Comparison of ENCODE assay signal across 18 cellular contexts in the genomic region with DNA sequence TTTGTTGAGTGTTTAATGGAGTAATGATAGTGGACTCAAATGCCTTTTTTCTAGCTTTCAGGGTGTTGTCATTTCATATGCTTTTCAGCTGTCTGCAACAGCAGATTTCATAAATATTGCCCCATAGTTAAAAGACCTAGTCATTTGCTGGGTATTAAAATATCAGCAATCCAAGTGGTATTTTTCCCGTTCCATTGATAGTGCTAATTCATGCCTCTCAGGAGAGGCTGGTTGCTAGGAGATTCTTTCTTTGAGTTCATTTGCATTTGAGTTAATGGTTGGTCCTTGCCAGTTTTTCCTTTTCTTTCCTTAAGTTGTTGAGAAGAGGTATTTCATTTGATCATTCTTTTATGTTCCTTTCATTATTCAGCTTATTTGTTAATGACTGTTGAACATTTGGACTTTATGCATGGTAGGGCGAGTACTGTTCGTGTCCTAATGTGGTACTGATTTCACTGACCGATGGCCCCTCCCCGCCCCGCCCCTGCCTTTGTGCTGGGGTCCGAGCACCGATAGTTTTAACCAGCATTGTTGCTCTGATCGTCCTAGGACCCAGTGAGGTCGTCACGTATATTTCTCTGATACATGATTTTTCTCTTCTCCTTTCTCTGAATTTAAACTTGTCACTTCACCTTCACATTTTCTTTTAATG.
A peak's percentile ranks its signal among the peaks of the same experiment; 100 is the strongest.
DNase-seq lines count a peak whose midpoint lies in the region; ATAC-seq and TF ChIP-seq lines count a peak whose summit lies in the region.
"Had no signal": no experiment of that assay in that cellular context is flagged by ENCODE, and none has a peak within 500 bp of the region (broad histone marks: within the 10 kb centered on the region; RNA-seq: fewer than 3 reads in every experiment).

No MANE protein-coding gene starts in this region.

- no peaks in the 10 kb centered on the region for H3K27me3 ChIP-seq in GM23338 (ENCODE audit: insufficient read depth)
- H3K27me3 ChIP-seq: esophagus squamous epithelium, upper lobe of right lung had no signal

- H3K36me3 Mint-ChIP-seq in GM23338 (ENCODE audit: low read depth), result no peaks in the 10 kb centered on the region
- H3K36me3 Mint-ChIP-seq in nephron progenitor cell (ENCODE audit: low read depth), result no peaks in the 10 kb centered on the region
- H3K36me3 Mint-ChIP-seq: stimulated activated naive B cell treated with anti-CD40 and anti-IgM and Interleukin-4, amounts not matched to agents 10 μg/mL and 1 μg/mL and 100 μg/mL, for 72 hours had no signal

- H3K27ac Mint-ChIP-seq in GM23338, result no peak overlapping the region
- no peak overlapping the region for H3K27ac Mint-ChIP-seq in nephron progenitor cell
- H3K27ac Mint-ChIP-seq: activated T-cell treated with anti-CD3 and anti-CD28 coated beads, Interleukin-2, amount 50 U/mL, for 24 hours; CD14-positive monocyte; stimulated activated naive B cell treated with anti-CD40 and anti-IgM and Interleukin-4, amounts not matched to agents 10 μg/mL and 1 μg/mL and 100 μg/mL, for 72 hours had no signal

- peaks cover 61% of the 10 kb centered on the region for H3K4me1 ChIP-seq in GM23338 (ENCODE audit: insufficient read depth)

- H3K27ac ChIP-seq in GM23338 (ENCODE audit: low read depth), result peak overlapping the region; percentile 72; the same call in 1 of the 2 replicates
- H3K27ac ChIP-seq: esophagus squamous epithelium, upper lobe of right lung had no signal

- ATAC-seq in GM23338, result peak; percentile 57
- ATAC-seq: stimulated activated naive B cell treated with anti-CD40 and anti-IgM and Interleukin-4, amounts not matched to agents 10 μg/mL and 1 μg/mL and 100 μg/mL, for 72 hours; upper lobe of right lung had no signal

- TF ChIP-seq CTCF in GM23338 (conservative IDR thresholded peaks at IDR 0.05; ENCODE audit: low read depth in 2 of 2) (no peak), fibroblast of villous mesenchyme (IDR thresholded peaks at IDR 0.05; ENCODE audit: insufficient read depth, low read depth, low read length) (no peak), nephron progenitor cell (IDR thresholded peaks at IDR 0.05) (no peak), GM20000 (IDR thresholded peaks at IDR 0.05; ENCODE audit: extremely low read depth, missing control alignments) (no peak)

- H3K9me3 Mint-ChIP-seq in GM23338 (no peaks in the 10 kb centered on the region), nephron progenitor cell (no peaks in the 10 kb centered on the region)
- H3K9me3 Mint-ChIP-seq: activated T-cell treated with anti-CD3 and anti-CD28 coated beads, Interleukin-2, amount 50 U/mL, for 24 hours; CD14-positive monocyte; neural crest cell; stimulated activated naive B cell treated with anti-CD40 and anti-IgM and Interleukin-4, amounts not matched to agents 10 μg/mL and 1 μg/mL and 100 μg/mL, for 72 hours had no signal

- peaks cover 5% of the 10 kb centered on the region for H3K9me2 ChIP-seq in GM23338 (ENCODE audit: insufficient read depth)
- H3K9me2 ChIP-seq: SK-N-SH had no signal

- no peaks in the 10 kb centered on the region for H3K36me3 ChIP-seq in GM23338 (ENCODE audit: insufficient read depth)
- H3K36me3 ChIP-seq: esophagus squamous epithelium, upper lobe of right lung had no signal

- peak; percentile 73 for DNase-seq in GM23338 (ENCODE audit: low spot score)
- peak; percentile 69 for DNase-seq in amniotic epithelial cell (ENCODE audit: low read depth)
- peak; percentile 67 for DNase-seq in fibroblast of villous mesenchyme (ENCODE audit: low read depth)
- peak; percentile 15 for DNase-seq in retina
- no peak for DNase-seq in globus pallidus (ENCODE audit: low spot score)
- no peak for DNase-seq in nephron progenitor cell
- no peak for DNase-seq in GM20000 (ENCODE audit: low spot score)
- DNase-seq: activated T-cell treated with anti-CD3 and anti-CD28 coated beads, Interleukin-2, amount 50 U/mL, for 24 hours; amniotic stem cell; esophagus squamous epithelium; NCI-H1105; NCI-H345; SK-N-SH; stimulated activated naive B cell treated with anti-CD40 and anti-IgM and Interleukin-4, amounts not matched to agents 10 μg/mL and 1 μg/mL and 100 μg/mL, for 72 hours; upper lobe of right lung had no signal

- H3K4me3 Mint-ChIP-seq in GM23338 (no peak overlapping the region), nephron progenitor cell (no peak overlapping the region)
- H3K4me3 Mint-ChIP-seq: activated T-cell treated with anti-CD3 and anti-CD28 coated beads, Interleukin-2, amount 50 U/mL, for 24 hours; CD14-positive monocyte; neural crest cell; stimulated activated naive B cell treated with anti-CD40 and anti-IgM and Interleukin-4, amounts not matched to agents 10 μg/mL and 1 μg/mL and 100 μg/mL, for 72 hours had no signal

- peaks cover 83% of the 10 kb centered on the region for H3K79me2 ChIP-seq in GM23338 (replicated peaks; ENCODE audit: insufficient read depth)

- peaks cover 38% of the 10 kb centered on the region for H3K4me1 Mint-ChIP-seq in GM23338
- H3K4me1 Mint-ChIP-seq in nephron progenitor cell, result peaks cover 8% of the 10 kb centered on the region

- H2AFZ ChIP-seq in GM23338, result no peak overlapping the region

- peak overlapping the region; percentile 63 for H3K4me2 ChIP-seq in GM23338
- H3K4me2 ChIP-seq: SK-N-SH had no signal

- H3K27me3 Mint-ChIP-seq in GM23338 (ENCODE audit: insufficient read depth, low read depth, poor library complexity), result peaks cover 2% of the 10 kb centered on the region
- no peaks in the 10 kb centered on the region for H3K27me3 Mint-ChIP-seq in nephron progenitor cell (ENCODE audit: low read depth, poor library complexity)
- H3K27me3 Mint-ChIP-seq: activated T-cell treated with anti-CD3 and anti-CD28 coated beads, Interleukin-2, amount 50 U/mL, for 24 hours; stimulated activated naive B cell treated with anti-CD40 and anti-IgM and Interleukin-4, amounts not matched to agents 10 μg/mL and 1 μg/mL and 100 μg/mL, for 72 hours had no signal

- 0 out of 2 replicates have a peak, but pooled peaks cover 6% of the 10 kb centered on the region for H4K20me1 ChIP-seq in GM23338 (replicated peaks; ENCODE audit: insufficient read depth)

- H3K4me3 ChIP-seq in GM23338 (peak overlapping the region; percentile 34), fibroblast of villous mesenchyme (ENCODE audit: low read depth, low read length) (no peak overlapping the region)
- H3K4me3 ChIP-seq: esophagus squamous epithelium, lung, upper lobe of right lung had no signal

- H3F3A ChIP-seq in GM23338 (replicated peaks; ENCODE audit: low read depth), result no peaks in the 10 kb centered on the region

TF ChIP-seq in GM23338, 12 proteins besides CTCF, POLR2A, EP300 and RAD21 (continues in another document):
- TF ChIP-seq CREB1 (CRISPR knock-in tag; IDR thresholded peaks at IDR 0.05; ENCODE audit: low read depth) (no peak), ZNF331 (CRISPR knock-in tag; IDR thresholded peaks at IDR 0.05; ENCODE audit: low read depth) (no peak), STAT1 (IDR thresholded peaks at IDR 0.05; ENCODE audit: unreplicated experiment) (no peak)

Comparison
In these comparisons a context has a peak if more than half of its experiments do, and no peak if none do; other contexts are left out.
1. DNase-seq: peak in GM23338 (single experiment), amniotic epithelial cell (single experiment), fibroblast of villous mesenchyme (single experiment) and retina (single experiment); none in globus pallidus (single experiment), nephron progenitor cell (single experiment) and GM20000 (single experiment).